Comparison of ENCODE assay signal across 8 cellular contexts in the genomic region with DNA sequence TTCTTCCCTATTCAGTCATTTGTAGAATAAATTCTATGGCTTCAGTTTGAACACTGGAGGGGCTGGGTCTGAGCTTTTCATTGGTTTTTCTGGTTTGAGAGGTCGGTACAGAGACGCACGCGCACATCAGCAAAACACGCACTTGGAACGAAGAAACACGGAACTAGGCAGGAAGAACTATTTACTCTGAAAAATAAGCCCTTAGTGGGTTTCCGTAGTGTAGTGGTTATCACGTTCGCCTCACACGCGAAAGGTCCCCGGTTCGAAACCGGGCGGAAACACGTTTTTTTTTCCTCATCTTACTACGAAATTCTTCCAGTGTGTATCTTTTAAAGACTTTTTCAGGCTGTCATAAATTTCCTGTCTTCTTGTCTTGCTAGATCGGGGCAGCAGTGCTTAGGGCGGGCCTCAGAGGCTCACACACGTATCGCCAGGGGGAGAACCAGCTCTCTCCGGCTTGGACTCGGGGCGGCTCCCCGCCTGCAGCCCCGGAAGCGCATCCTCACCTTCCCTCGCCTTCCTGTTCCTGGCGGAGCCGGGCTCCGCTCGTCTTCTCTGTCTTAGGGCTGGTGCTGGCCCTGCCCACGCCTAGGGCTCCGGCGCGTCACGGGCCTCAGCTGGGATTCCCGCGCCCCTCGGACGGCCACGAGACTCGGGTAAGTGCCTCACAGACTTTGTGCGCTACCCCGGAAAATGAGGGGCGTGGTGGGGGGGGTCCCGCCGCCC. TPM values are rescaled to one million over a fixed set of nuclear protein-coding genes. Genes with fewer than 3 reads are reported as not detected.
DNase-seq lines count a peak whose midpoint lies in the region; ATAC-seq and TF ChIP-seq lines count a peak whose summit lies in the region.

A gene (plus strand): TSS at position 521 of the 726 bp plus-strand sequence. CDS start 6,841 bp downstream, outside the sequence.

- DNase-seq in NCI-H1092 treated with DMSO at 0.1 percent for 48 hours (lab: John Stamatoyannopoulos, UW), result peak; percentile 88
- peak; percentile 78 for DNase-seq in activated naive CD4-positive, alpha-beta T cell treated with anti-CD3 and anti-CD28 coated beads, Interleukin-2, amount 50 U/mL, for 16 hours
- peak; percentile 85 for DNase-seq in glomerular endothelial cell (ENCODE audit: extremely low read depth, low read depth, low spot score)
- DNase-seq in osteocyte (ENCODE audit: extremely low spot score, unreplicated experiment), result peak; percentile 94
- DNase-seq in thyroid gland, result peak; percentile 77 to 80

- H3K36me3 ChIP-seq in thyroid gland, result no peaks in the 10 kb centered on the region

- H3K4me1 ChIP-seq in thyroid gland, result peaks cover 17 to 23% of the 10 kb centered on the region in 2 donors

- ATAC-seq in HG02588 (IDR thresholded peaks at IDR 0.05; ENCODE audit: unreplicated experiment) (peak; percentile 51), SK-N-SH treated with all-trans-retinoic acid at 6 μM for 48 hours (peak; percentile 86)

- H3K4me3 ChIP-seq in GM08714 (ENCODE audit: low read length) (peak within 1 kb of the TSS; percentile 82), thyroid gland (replicated peaks in 1 of 3) (peak within 1 kb of the TSS; percentile 38 to 92 (median 89))

- peaks cover 51% of the 10 kb centered on the region for H3K4me1 Mint-ChIP-seq in osteocyte (ENCODE audit: unreplicated experiment)

- peak in 1 of 2 donors; percentile 73 for TF ChIP-seq POLR2A in thyroid gland (IDR thresholded peaks at IDR 0.05)

- peaks cover 9% of the 10 kb centered on the region for H3K36me3 Mint-ChIP-seq in osteocyte (ENCODE audit: unreplicated experiment)

- no peak for TF ChIP-seq CTCF in osteocyte (IDR thresholded peaks at IDR 0.05)
- peak in 1 of 6 experiments; percentile 5 for TF ChIP-seq CTCF in thyroid gland (IDR thresholded peaks at IDR 0.05)

- intact Hi-C loops in thyroid gland (cut with DNase I), result no loop called here

- peak within 1 kb of the TSS; percentile 100 for H3K27ac Mint-ChIP-seq in osteocyte (ENCODE audit: unreplicated experiment)

- peak within 1 kb of the TSS; percentile 90 for H3K4me3 Mint-ChIP-seq in osteocyte (ENCODE audit: unreplicated experiment)

- H3K27ac ChIP-seq in thyroid gland, result peak within 1 kb of the TSS; percentile 85 to 97 (median 93)

- no peaks in the 10 kb centered on the region for H3K9me3 ChIP-seq in thyroid gland

- WGBS in thyroid gland, 2 donors, result 0 to 1% methylated on average over 27 to 32 of the region's 49 CpGs

- no peaks in the 10 kb centered on the region for H3K27me3 Mint-ChIP-seq in osteocyte (ENCODE audit: unreplicated experiment)

- no peaks in the 10 kb centered on the region for H3K27me3 ChIP-seq in thyroid gland

- no peaks in the 10 kb centered on the region for H3K9me3 Mint-ChIP-seq in osteocyte (ENCODE audit: unreplicated experiment)

TF ChIP-seq in SK-N-SH treated with all-trans-retinoic acid at 6 μM for 48 hours, 23 proteins besides CTCF, POLR2A, EP300 and RAD21:
- TF ChIP-seq GLIS3 (CRISPR knock-in tag; IDR thresholded peaks at IDR 0.05), result no peak
- 0 out of 2 replicates have a peak, but pooled peaks have one; percentile 20 for TF ChIP-seq ZNF8 (CRISPR knock-in tag; IDR thresholded peaks at IDR 0.05)

RNA-seq across cellular contexts. Expression of the gene that starts here (rescaled TPM):
- total RNA-seq in glomerular endothelial cell, result 43.0 and 45.5 TPM in 2 replicates
- 45.0 and 49.2 TPM in 2 replicates for total RNA-seq in osteocyte
- total RNA-seq in thyroid gland, result 10 to 100 TPM; 54.6 to 68.4 (median 63.8) TPM

Comparison
In these comparisons a context has a peak if more than half of its experiments do, and no peak if none do; other contexts are left out.
1. Peak in every context shown above with its lines: DNase-seq, ATAC-seq, H3K4me3 ChIP-seq and H3K27ac ChIP-seq.